Comparison of ENCODE assay signal across 8 cellular contexts in the genomic region with DNA sequence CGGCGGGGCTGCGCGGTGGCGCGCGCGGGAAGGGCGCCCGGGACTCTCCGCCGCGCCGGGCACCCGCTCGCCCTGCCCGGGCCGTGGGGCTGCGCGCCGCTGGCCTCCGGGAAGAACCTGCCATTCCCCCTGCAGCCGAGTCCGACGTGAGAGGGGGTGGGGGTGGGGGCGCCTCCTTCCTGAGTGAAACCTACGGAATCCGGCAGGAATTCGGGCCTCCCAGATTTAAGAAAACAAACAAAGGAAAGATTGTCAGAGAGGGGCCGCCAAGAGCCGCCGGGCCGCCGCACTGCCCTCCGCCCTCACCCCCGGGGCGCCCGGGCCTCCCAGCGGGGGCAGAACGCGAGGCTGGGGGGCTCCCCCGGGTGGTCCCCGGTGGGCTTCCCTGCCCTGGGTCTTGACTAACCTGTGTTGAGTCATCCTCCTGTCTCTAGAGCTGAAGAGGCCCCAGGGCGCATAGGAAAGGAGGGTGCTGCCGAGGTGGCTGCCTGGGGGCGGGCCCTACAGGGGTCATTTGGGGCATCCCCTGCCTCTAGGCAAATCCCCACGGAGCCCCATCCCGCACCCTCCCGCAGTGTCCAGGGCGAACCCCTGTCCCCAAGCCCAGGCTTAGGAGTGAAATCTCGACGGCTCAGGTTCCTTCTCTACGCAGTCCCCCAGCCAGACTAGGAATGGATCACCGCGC. TPM values are rescaled to one million over a fixed set of nuclear protein-coding genes. Genes with fewer than 3 reads are reported as not detected.
DNase-seq lines count a peak whose midpoint lies in the region; ATAC-seq and TF ChIP-seq lines count a peak whose summit lies in the region.

No MANE protein-coding gene starts in this region.

- ATAC-seq in GM19397 (IDR thresholded peaks at IDR 0.05; ENCODE audit: unreplicated experiment) (no peak), GM18519 (IDR thresholded peaks at IDR 0.05; ENCODE audit: low FRiP score, unreplicated experiment) (no peak)

- peak overlapping the region; percentile 13 to 26 for H3K4me3 ChIP-seq in cardiac fibroblast (replicated peaks in 1 of 2; ENCODE audit: low read depth in 2 of 2, low read length in 2 of 2)

- H3K9me3 Mint-ChIP-seq in type B pancreatic cell = no peaks in the 10 kb centered on the region

- no peak for TF ChIP-seq CTCF in cardiac fibroblast (IDR thresholded peaks at IDR 0.05; ENCODE audit: low read depth, low read length)
- no peak for TF ChIP-seq CTCF in type B pancreatic cell (conservative IDR thresholded peaks at IDR 0.05)

- H3K4me3 Mint-ChIP-seq in type B pancreatic cell = peak overlapping the region; percentile 81

- H3K27ac Mint-ChIP-seq in type B pancreatic cell = peak overlapping the region; percentile 86

- DNase-seq in EH (ENCODE audit: low read depth) (peak; percentile 85), HK-2 (ENCODE audit: unreplicated experiment) (peak; percentile 39), cardiac fibroblast (ENCODE audit: low read depth in 2 of 2) (peak; percentile 23 to 47), lung microvascular endothelial cell (ENCODE audit: low read depth in 2 of 2) (peak; percentile 23 to 36), type B pancreatic cell (ENCODE audit: extremely low spot score, unreplicated experiment) (no peak), CD1c-positive myeloid dendritic cell (ENCODE audit: extremely low spot score) (no peak)

- no peaks in the 10 kb centered on the region for H3K36me3 Mint-ChIP-seq in type B pancreatic cell

- H3K27me3 Mint-ChIP-seq in type B pancreatic cell = peaks cover 36% of the 10 kb centered on the region

- H3K4me1 Mint-ChIP-seq in type B pancreatic cell (ENCODE audit: unreplicated experiment) = peaks cover 32% of the 10 kb centered on the region

RNA-seq across cellular contexts. Expression of a gene that starts 42.2 kb away (rescaled TPM):
- total RNA-seq in lung microvascular endothelial cell (3.3 and 4.6 TPM in 2 replicates), type B pancreatic cell (ENCODE audit: low replicate concordance) (62.2 and 100 TPM in 2 replicates)

Comparison
In these comparisons a context has a peak if more than half of its experiments do, and no peak if none do; other contexts are left out.
1. DNase-seq: peak in EH (single experiment), HK-2 (single experiment), cardiac fibroblast (2 of 2) and lung microvascular endothelial cell (2 of 2); none in type B pancreatic cell (single experiment) and CD1c-positive myeloid dendritic cell (single experiment).
2. RNA of a gene that starts 42.2 kb away (total RNA-seq): 62.2 to 100 TPM in type B pancreatic cell; 3.3 to 4.6 TPM in lung microvascular endothelial cell; every median in the first group is over 10 times any median in the second.